ENCODE assay signal across 8 cellular contexts in genomic region chr15:40106203-40107161, GRCh38. TPM values are rescaled to one million over a fixed set of nuclear protein-coding genes. Genes with fewer than 3 reads are reported as not detected.
DNase-seq lines count a peak whose midpoint lies in the region; ATAC-seq, FAIRE-seq and TF ChIP-seq lines count a peak whose summit lies in the region.

No MANE protein-coding gene starts in this region.

- H3K27ac ChIP-seq in GM12878 (ENCODE audit: control insufficient read depth, insufficient read depth) (peak overlapping the region; percentile 96), left lung (peak overlapping the region; percentile 83 to 85), tibial artery (peak overlapping the region; percentile 32 to 77)

- no TSS peak for BruUV-seq in GM12878 (replicated peaks; lab: Mats Ljungman, UMichigan)

- SMC1A ChIA-PET in GM12878 (lab: Charles Lee; ENCODE audit: uncharacterized antibody, unreplicated experiment): interaction anchor here (0.8 to 29.7 kb wide), 34 partner anchors 9 to 322 kb away, joined by 3 to 1082 read pairs (median 4); partner anchors contain the start of genes BUB1B, EIF2AK4, INAFM2 and SRP14

- peak overlapping the region; percentile 74 for H3K9ac ChIP-seq in GM12878 (ENCODE audit: control insufficient read depth, insufficient read depth, low read length)

- in situ Hi-C loops in GM12878 (cut with MboI): loop anchor here (10.0 kb wide), 3 partner anchors 52 to 322 kb away; partner anchors contain the start of genes EIF2AK4 and FSIP1

- 13% methylated on average over 8 of the region's 8 CpGs for WGBS in GM12878 (ENCODE audit: insufficient coverage, insufficient replicate concordance, low lambda C conversion rate, missing lambda C conversion rate)

- H3K4me3 ChIP-seq in GM12878 (peak overlapping the region; percentile 73), left lung (peak overlapping the region in 1 of 2 donors; percentile 9), tibial artery (no peak overlapping the region)

- peak; percentile 68 for DNase-seq in activated CD8-positive, alpha-beta memory T cell treated with anti-CD3 and anti-CD28 coated beads for 24 hours
- DNase-seq in activated CD8-positive, alpha-beta memory T cell treated with anti-CD3 and anti-CD28 coated beads, Interleukin-2, amount 50 U/mL, for 4 hours: no peak
- peak; percentile 47 for DNase-seq in NCI-H69 (lab: John Stamatoyannopoulos, UW)
- DNase-seq in GM12878 (ENCODE audit: low read depth, low spot score): peak; percentile 83
- DNase-seq in left lung: peak; percentile 83 to 86
- DNase-seq in tibial artery: peak; percentile 83 to 85
- no peak for DNase-seq in cerebellar nuclear complex (lab: John Stamatoyannopoulos, UW)

- H3K27me3 ChIP-seq in GM12878 (replicated peaks in 1 of 2; ENCODE audit: control insufficient read depth in 2 of 2, insufficient read depth in 2 of 2, low read length in 1 of 2) (no peaks in the 10 kb centered on the region), left lung (no peaks in the 10 kb centered on the region), tibial artery (no peaks in the 10 kb centered on the region)

- peak; percentile 73 for TF ChIP-seq RAD21 in GM12878 (IDR thresholded peaks at IDR 0.05; ENCODE audit: insufficient read depth, low read depth, low read length)

- intact Hi-C loops in GM12878 (cut with micrococcal nuclease; ENCODE audit: unreplicated experiment) (loop anchor here (5.0 to 10.0 kb wide), 3 partner anchors 168 to 319 kb away; partner anchors contain the start of gene EIF2AK4), left lung (cut with DNase I) (loop anchor here in 1 of 2 donors (5.0 kb wide), 1 partner anchor 59 kb away; no protein-coding TSS in a partner anchor), tibial artery (cut with DNase I; ENCODE audit: low total_unique reads) (loop anchor here (10.0 kb wide), 2 partner anchors 62 to 1148 kb away; no protein-coding TSS in a partner anchor)

- peak in 1 of 2 experiments; percentile 52; a peak in 1 of 4 replicates for TF ChIP-seq EP300 in GM12878 (IDR thresholded peaks at IDR 0.05; ENCODE audit: borderline replicate concordance in 1 of 2, control insufficient read depth in 1 of 2, low read depth in 2 of 2, low read length in 2 of 2)

- no peaks in the 10 kb centered on the region for H3K9me3 ChIP-seq in GM12878 (replicated peaks; ENCODE audit: control insufficient read depth, insufficient read depth, low read length)
- H3K9me3 ChIP-seq in left lung: no peaks in the 10 kb centered on the region
- no peaks in the 10 kb centered on the region for H3K9me3 ChIP-seq in tibial artery

- no peaks in the 10 kb centered on the region for H4K20me1 ChIP-seq in GM12878 (ENCODE audit: control insufficient read depth, insufficient read depth)

- peak; percentile 71 for FAIRE-seq in GM12878 (lab: Jason Lieb, UNC)

- CTCF ChIA-PET in GM12878 (lab: Yijun Ruan, JAX): interaction anchor here (0.9 to 19.0 kb wide), 31 partner anchors 8 to 318 kb away, joined by 3 to 776 read pairs (median 8); partner anchors contain the start of genes BUB1B, EIF2AK4 and SRP14

- ATAC-seq in HG02610 (IDR thresholded peaks at IDR 0.05; ENCODE audit: unreplicated experiment) (peak; percentile 29), GM12878 (peak; percentile 48), left lung (peak; percentile 49)

- TF ChIP-seq CTCF in GM12878 (IDR thresholded peaks at IDR 0.05 in 2 of 3, conservative IDR thresholded peaks at IDR 0.05 in 1 of 3; ENCODE audit: control insufficient read depth in 2 of 3, extremely low read depth in 1 of 3, insufficient read depth in 1 of 3, low read depth in 3 of 3, low read length in 3 of 3) (peak in 2 of 3 experiments; percentile 32 to 55; a peak in 3 of 6 replicates), left lung (IDR thresholded peaks at IDR 0.05) (no peak), tibial artery (IDR thresholded peaks at IDR 0.05) (no peak)

- H3K36me3 ChIP-seq in GM12878 (ENCODE audit: control insufficient read depth in 2 of 2, insufficient read depth in 2 of 2, low read length in 1 of 2): no peaks in the 10 kb centered on the region; a peak in 2 of 4 replicates
- H3K36me3 ChIP-seq in left lung: peaks cover 0 to 4% of the 10 kb centered on the region in 2 donors
- H3K36me3 ChIP-seq in tibial artery: no peaks in the 10 kb centered on the region

- H3K4me1 ChIP-seq in GM12878 (ENCODE audit: control insufficient read depth, insufficient read depth, low read length): peaks cover 64% of the 10 kb centered on the region
- H3K4me1 ChIP-seq in left lung: peaks cover 47 to 72% of the 10 kb centered on the region in 2 donors
- H3K4me1 ChIP-seq in tibial artery: peaks cover 12 to 76% (median 59%) of the 10 kb centered on the region in 4 donors

- no peak overlapping the region; the same call in none of the 2 replicates for H2AFZ ChIP-seq in GM12878 (ENCODE audit: control insufficient read depth, low read depth, low read length)

- H3K79me2 ChIP-seq in GM12878 (ENCODE audit: control insufficient read depth, insufficient read depth, low read length): peaks cover 45% of the 10 kb centered on the region

- RAD21 ChIA-PET in GM12878 (lab: Charles Lee; ENCODE audit: unreplicated experiment): interaction anchor here (0.6 to 24.6 kb wide), 36 partner anchors 9 to 1415 kb away, joined by 3 to 903 read pairs (median 5); partner anchors contain the start of genes BUB1B, PAK6 and SRP14

- no peak; the same call in none of the 2 replicates for TF ChIP-seq POLR2A in GM12878 (IDR thresholded peaks at IDR 0.05; ENCODE audit: low read depth, low read length)

- POLR2A ChIA-PET in GM12878 (lab: Charles Lee): interaction anchor here (0.6 to 17.1 kb wide), 24 partner anchors 9 to 318 kb away, joined by 3 to 307 read pairs (median 4); partner anchors contain the start of genes BUB1B and SRP14

- H3K4me2 ChIP-seq in GM12878 (ENCODE audit: control insufficient read depth, insufficient read depth): peak overlapping the region; percentile 96

TF ChIP-seq in GM12878, 131 proteins besides CTCF, POLR2A, EP300 and RAD21 (continues in another document):
- no peak for TF ChIP-seq ZBED1 (IDR thresholded peaks at IDR 0.05; ENCODE audit: borderline replicate concordance)
- no peak; the same call in 1 of the 2 replicates for TF ChIP-seq CREM (IDR thresholded peaks at IDR 0.05; ENCODE audit: low read depth)
- no peak for TF ChIP-seq SIN3A (IDR thresholded peaks at IDR 0.05; ENCODE audit: low read depth, low read length)

RNA-seq across cellular contexts. Expression of gene BMF, which starts 2.2 kb away (rescaled TPM):
- total RNA-seq in GM12878 (2013; cell fraction: nucleolus; rRNA removed): 43.4 and 50.5 TPM in 2 replicates
- total RNA-seq in GM12878 (2014; rRNA removed) (17.3 and 19.2 TPM in 2 replicates), GM12878 (2014; rRNA removed; fragmentation: Illumina TruSeq; extraction: Trizol) (16.4 and 20.1 TPM in 2 replicates), GM12878 (2021) (34.9 and 35.7 TPM in 2 replicates), left lung (10 to 100 TPM; 16.2 to 21.2 TPM)
- polyA plus RNA-seq in GM12878 (2011; ENCODE audit: low read depth): 20.0 TPM
- polyA plus RNA-seq in GM12878 (2011; rRNA removed) (14.7 and 22.1 TPM in 2 replicates), GM12878 (2014; fragmentation: Illumina TruSeq; extraction: Trizol) (17.4 and 23.8 TPM in 2 replicates), GM12878 (2014; fragmentation: Nextera tagmentation; extraction: Ambion mirVana) (1 to 10 TPM in 1 of 2 experiments, under 1 TPM in 1; 0.82 to 1.3 TPM), GM12878 (2014; rRNA removed) (26.8 and 27.5 TPM in 2 replicates), GM12878 (2016; fragmentation: Nextera tagmentation; extraction: Ambion mirVana) (1 to 10 TPM; 4.0 to 4.2 TPM)
- polyA plus RNA-seq in GM12878 (2011; cell fraction: cytosol; rRNA removed): 27.1 and 27.9 TPM in 2 replicates
- polyA plus RNA-seq in GM12878 (2011; cell fraction: nucleus; rRNA removed): 24.6 and 24.9 TPM in 2 replicates
- polyA plus RNA-seq in GM12878 (2012): 26.9 and 30.0 TPM in 2 replicates
- polyA minus RNA-seq in GM12878 (2011; rRNA and poly(A)+ RNA removed): 21.4 and 35.2 TPM in 2 replicates
- 8.8 and 9.4 TPM in 2 replicates for polyA minus RNA-seq in GM12878 (2011; cell fraction: cytosol; rRNA and poly(A)+ RNA removed)
- polyA minus RNA-seq in GM12878 (2011; cell fraction: nucleus; rRNA and poly(A)+ RNA removed): 9.3 and 14.4 TPM in 2 replicates

RNA-seq across cellular contexts. Expression of gene BUB1B, which starts 54.4 kb away (rescaled TPM):
- 142 and 156 TPM in 2 replicates for total RNA-seq in GM12878 (2013; cell fraction: nucleolus; rRNA removed)
- total RNA-seq in GM12878 (2014; rRNA removed) (78.9 and 95.3 TPM in 2 replicates), GM12878 (2014; rRNA removed; fragmentation: Illumina TruSeq; extraction: Trizol) (92.6 and 95.4 TPM in 2 replicates), GM12878 (2021) (71.6 and 78.4 TPM in 2 replicates), left lung (1 to 10 TPM; 4.6 to 8.6 TPM)
- polyA plus RNA-seq in GM12878 (2011; ENCODE audit: low read depth): 29.4 TPM
- polyA plus RNA-seq in GM12878 (2011; rRNA removed) (84.4 and 105 TPM in 2 replicates), GM12878 (2014; fragmentation: Illumina TruSeq; extraction: Trizol) (98.6 and 126 TPM in 2 replicates), GM12878 (2014; fragmentation: Nextera tagmentation; extraction: Ambion mirVana) (10 to 100 TPM; 29.1 to 38.6 TPM), GM12878 (2014; rRNA removed) (66.7 and 79.6 TPM in 2 replicates), GM12878 (2016; fragmentation: Nextera tagmentation; extraction: Ambion mirVana) (10 to 100 TPM; 73.1 to 75.6 TPM)
- 35.8 and 36.0 TPM in 2 replicates for polyA plus RNA-seq in GM12878 (2011; cell fraction: cytosol; rRNA removed)
- polyA plus RNA-seq in GM12878 (2011; cell fraction: nucleus; rRNA removed): 97.5 and 112 TPM in 2 replicates
- 25.4 and 35.5 TPM in 2 replicates for polyA plus RNA-seq in GM12878 (2012)
- 53.6 and 55.4 TPM in 2 replicates for polyA minus RNA-seq in GM12878 (2011; rRNA and poly(A)+ RNA removed)
- polyA minus RNA-seq in GM12878 (2011; cell fraction: cytosol; rRNA and poly(A)+ RNA removed): 18.8 and 28.1 TPM in 2 replicates
- 39.4 and 86.6 TPM in 2 replicates for polyA minus RNA-seq in GM12878 (2011; cell fraction: nucleus; rRNA and poly(A)+ RNA removed)

Comparison
In these comparisons a context has a peak if more than half of its experiments do, and no peak if none do; other contexts are left out.
1. DNase-seq: peak in activated CD8-positive, alpha-beta memory T cell treated with anti-CD3 and anti-CD28 coated beads for 24 hours (single experiment), NCI-H69 (single experiment), GM12878 (single experiment), left lung (2 of 2) and tibial artery (2 of 2); none in activated CD8-positive, alpha-beta memory T cell treated with anti-CD3 and anti-CD28 coated beads, Interleukin-2, amount 50 U/mL, for 4 hours (single experiment) and cerebellar nuclear complex (0 of 2).
2. CTCF ChIP-seq: peak in GM12878 (2 of 3); none in left lung (0 of 2) and tibial artery (0 of 2).
3. RNA of gene BUB1B, which starts 54.4 kb away (total RNA-seq): 71.6 to 156 TPM in GM12878; 4.6 to 8.6 TPM in left lung; every median in the first group is over 4 times any median in the second.
4. Peak in every context shown above with its lines, with median percentiles within 50 percentile points of each other: ATAC-seq and H3K27ac ChIP-seq.